In the genomic region with DNA sequence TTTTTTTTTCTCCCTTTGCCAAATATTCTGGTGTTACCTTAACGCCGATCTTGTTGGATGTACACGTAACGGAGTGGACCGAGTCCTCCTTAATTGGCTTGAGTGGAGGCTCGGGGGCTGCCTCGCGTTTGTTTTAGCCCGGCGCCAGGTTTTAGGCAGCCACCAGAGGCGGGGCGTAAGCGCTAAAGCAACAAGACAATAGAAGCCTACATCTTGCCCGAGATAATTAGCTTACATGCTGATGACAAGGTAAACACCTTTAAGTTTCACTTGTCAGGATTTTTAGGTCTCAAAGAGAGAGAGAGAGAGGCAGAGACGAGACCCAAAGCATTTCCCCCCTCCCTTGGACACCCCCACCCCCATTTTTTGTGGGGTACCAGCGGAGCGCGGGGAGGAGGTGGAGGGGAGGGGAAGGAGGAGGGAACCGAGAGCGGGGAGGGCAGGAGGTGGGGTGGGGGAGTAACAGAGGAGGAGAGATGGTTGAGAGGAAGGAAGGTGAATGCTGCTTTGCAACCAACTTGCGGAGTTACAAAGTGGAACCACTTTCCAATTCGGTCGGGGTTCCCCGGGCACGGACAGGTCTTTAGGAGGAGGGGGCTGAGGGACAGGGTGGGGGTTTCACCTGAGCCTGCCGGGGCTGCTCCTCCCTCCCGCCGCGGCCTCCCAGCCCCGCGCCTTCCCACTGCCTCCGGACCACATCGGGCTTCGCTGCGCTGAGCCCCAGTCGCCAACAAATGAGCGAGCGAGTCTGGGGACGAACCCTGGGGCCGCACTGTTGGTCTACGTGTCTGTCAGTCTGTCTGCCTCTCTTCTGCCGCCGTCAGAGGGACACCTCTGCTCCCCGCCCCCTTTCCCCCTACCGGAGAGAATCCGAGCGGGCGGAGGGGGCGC, we compare ENCODE assay signal across 8 cellular contexts. TPM values are rescaled to one million over a fixed set of nuclear protein-coding genes. Genes with fewer than 3 reads are reported as not detected.
DNase-seq lines count a peak whose midpoint lies in the region; ATAC-seq, FAIRE-seq and TF ChIP-seq lines count a peak whose summit lies in the region.

NKX2-1 (minus strand) TSS at position 802 of the 891 bp plus-strand sequence; CDS start at position 699, 103 bp downstream.

- peaks cover 4% of the 10 kb centered on the region; the same call in 2 of the 3 replicates for H3K4me1 ChIP-seq in A549
- peaks cover 6 to 19% of the 10 kb centered on the region in 2 donors for H3K4me1 ChIP-seq in left lung

- H3K9me3 ChIP-seq in A549 = no peaks in the 10 kb centered on the region
- H3K9me3 ChIP-seq in left lung = no peaks in the 10 kb centered on the region

- peak; percentile 31 to 43 for DNase-seq in A549 (ENCODE audit: low read depth in 1 of 2, low spot score in 1 of 2)
- peak; percentile 39 for DNase-seq in H4 (ENCODE audit: low spot score)
- DNase-seq in SKM-1 (lab: John Stamatoyannopoulos, UW; ENCODE audit: unreplicated experiment) = peak; percentile 2
- peak; percentile 73 to 85 for DNase-seq in left lung

- no peak for TF ChIP-seq RAD21 in A549 (conservative IDR thresholded peaks at IDR 0.05 in 1 of 2, IDR thresholded peaks at IDR 0.05 in 1 of 2)

- intact Hi-C loops in left lung (cut with DNase I) = no loop called here

- peak within 1 kb of the TSS; percentile 99 for H3K4me2 ChIP-seq in A549

- TF ChIP-seq CTCF in A549 (IDR thresholded peaks at IDR 0.05) = no peak
- TF ChIP-seq CTCF in left lung (IDR thresholded peaks at IDR 0.05) = no peak

- under 1% methylated on average over 26 of the region's 49 CpGs for WGBS in A549 (ENCODE audit: missing lambda C conversion rate)

- no peak for TF ChIP-seq EP300 in A549 (IDR thresholded peaks at IDR 0.05)

- ATAC-seq in A549 = peak; percentile 63 to 73
- peak; percentile 38 for ATAC-seq in left lung
- no peak for ATAC-seq in HG03139 (IDR thresholded peaks at IDR 0.05; ENCODE audit: unreplicated experiment)
- ATAC-seq in GM19328 (IDR thresholded peaks at IDR 0.05; ENCODE audit: unreplicated experiment) = no peak
- ATAC-seq in HG02938 (IDR thresholded peaks at IDR 0.05; ENCODE audit: unreplicated experiment) = no peak
- no peak for ATAC-seq in GM19467 (IDR thresholded peaks at IDR 0.05; ENCODE audit: unreplicated experiment)

- FAIRE-seq in A549 (lab: Jason Lieb, UNC) = no peak

- POLR2A ChIA-PET in A549 (lab: Yijun Ruan, JAX) = no interaction called here

- peaks cover 94 to 100% of the 10 kb centered on the region in 2 donors for H3K27me3 ChIP-seq in left lung

- H3K4me3 ChIP-seq in A549 (peak within 1 kb of the TSS; percentile 54), left lung (peak within 1 kb of the TSS; percentile 32 to 38)

- no peak for TF ChIP-seq POLR2A in A549 (IDR thresholded peaks at IDR 0.05; ENCODE audit: low read length)

- H3K36me3 ChIP-seq in left lung = no peaks in the 10 kb centered on the region

- H3K27ac ChIP-seq in A549 (no peak within 1 kb of the TSS), left lung (peak within 1 kb of the TSS; percentile 78 to 94)

- CTCF ChIA-PET in A549 (lab: Yijun Ruan, JAX) = interaction anchor here (0.5 to 6.8 kb wide), 9 partner anchors 14 to 640 kb away, joined by 3 to 66 read pairs (median 3); no protein-coding TSS in a partner anchor

TF ChIP-seq in A549, 52 proteins besides CTCF, POLR2A, EP300 and RAD21:
- TF ChIP-seq RNF2 (IDR thresholded peaks at IDR 0.05; ENCODE audit: borderline replicate concordance, low read depth) = peak; percentile 32; the same call in 1 of the 2 replicates
- TF ChIP-seq, protein P1, sequence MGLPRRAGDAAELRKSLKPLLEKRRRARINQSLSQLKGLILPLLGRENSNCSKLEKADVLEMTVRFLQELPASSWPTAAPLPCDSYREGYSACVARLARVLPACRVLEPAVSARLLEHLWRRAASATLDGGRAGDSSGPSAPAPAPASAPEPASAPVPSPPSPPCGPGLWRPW (IDR thresholded peaks at IDR 0.05) = no peak

RNA-seq across cellular contexts. Expression of gene NKX2-1, which starts in this region (rescaled TPM):
- polyA plus RNA-seq in A549 (2011; rRNA removed) (0.04 TPM in 1 of 2 replicates, not detected in the other), A549 (2017; fragmentation: RNase III; extraction: RNeasy Plus Mini Kit Qiagen cat#74134 plus additional on column Dnase treatment) (not detected in 3 replicates)
- polyA plus RNA-seq in A549 (2012; cell fraction: cytosol; rRNA removed) = 0.03 and 0.04 TPM in 2 replicates
- polyA plus RNA-seq in A549 (2012; cell fraction: nucleus; rRNA removed) = 0.05 and 0.13 TPM in 2 replicates
- not detected in 2 replicates for polyA minus RNA-seq in A549 (2011; rRNA and poly(A)+ RNA removed)
- total RNA-seq in H4 (2014; rRNA removed; shearing (Covaris generic)) = 0.06 and 0.62 TPM in 2 replicates
- 100 to 1,000 TPM; 133 to 251 TPM for total RNA-seq in left lung

Comparison
In these comparisons a context has a peak if more than half of its experiments do, and no peak if none do; other contexts are left out.
1. RNA of gene NKX2-1 (total RNA-seq): 133 to 251 TPM in left lung; 0.06 to 0.62 TPM in H4; every median in the first group is over 10 times any median in the second.
2. Peak in DNase-seq, ATAC-seq, H3K4me3 ChIP-seq and H3K4me2 ChIP-seq in A549; RNA of the gene not detected or under 1 TPM.
3. Peak in DNase-seq in H4; RNA of the gene not detected or under 1 TPM.
4. DNase-seq: peak in every context shown above with its lines; median percentile 79 in left lung; 39 in H4; 37 in A549; 2 in SKM-1.
5. H3K27ac ChIP-seq: peak in left lung (2 of 2); none in A549 (0 of 2).